In genomic region chr2:71151620-71152019, GRCh38 we compare ENCODE assay signal across 16 cellular contexts.
"Had no signal": no experiment of that assay in that cellular context is flagged by ENCODE, and none has a peak within 500 bp of the region (broad histone marks: within the 10 kb centered on the region; RNA-seq: fewer than 3 reads in every experiment).

No MANE protein-coding gene starts in this region.

- DNase-seq: activated CD4-positive, alpha-beta memory T cell treated with anti-CD3 and anti-CD28 coated beads, Interleukin-2, amount 10 ng/mL, durations not matched to agents 7 days and 5 days; activated CD4-positive, alpha-beta T cell treated with anti-CD3 and anti-CD28 coated beads for 36 hours; activated naive CD4-positive, alpha-beta T cell treated with anti-CD3 and anti-CD28 coated beads for 36 hours; adrenal gland; caudate nucleus; effector CD4-positive, alpha-beta T cell; kidney; mesendoderm; ovary; sigmoid colon; stimulated activated naive B cell treated with anti-CD40 and anti-IgM and Interleukin-4, amounts not matched to agents 10 μg/mL and 1 μg/mL and 100 μg/mL, for 72 hours; T-helper 9 cell; trophoblast cell had no signal

- H3K27me3 ChIP-seq: adrenal gland, gastroesophageal sphincter, hepatocyte, ovary, sigmoid colon had no signal

- H3K4me1 ChIP-seq: adrenal gland had no signal

- H3K27ac ChIP-seq: adrenal gland, coronary artery, gastroesophageal sphincter, hepatocyte, ovary, sigmoid colon had no signal

- H3K36me3 ChIP-seq: ovary had no signal

- ATAC-seq: activated CD4-positive, alpha-beta T cell treated with anti-CD3 and anti-CD28 coated beads for 36 hours; gastroesophageal sphincter had no signal

- H3K9me3 ChIP-seq: adrenal gland, gastroesophageal sphincter, ovary, sigmoid colon had no signal

- H3K4me3 ChIP-seq: adrenal gland, coronary artery, gastroesophageal sphincter, hepatocyte, ovary, sigmoid colon had no signal
